In the genomic region with DNA sequence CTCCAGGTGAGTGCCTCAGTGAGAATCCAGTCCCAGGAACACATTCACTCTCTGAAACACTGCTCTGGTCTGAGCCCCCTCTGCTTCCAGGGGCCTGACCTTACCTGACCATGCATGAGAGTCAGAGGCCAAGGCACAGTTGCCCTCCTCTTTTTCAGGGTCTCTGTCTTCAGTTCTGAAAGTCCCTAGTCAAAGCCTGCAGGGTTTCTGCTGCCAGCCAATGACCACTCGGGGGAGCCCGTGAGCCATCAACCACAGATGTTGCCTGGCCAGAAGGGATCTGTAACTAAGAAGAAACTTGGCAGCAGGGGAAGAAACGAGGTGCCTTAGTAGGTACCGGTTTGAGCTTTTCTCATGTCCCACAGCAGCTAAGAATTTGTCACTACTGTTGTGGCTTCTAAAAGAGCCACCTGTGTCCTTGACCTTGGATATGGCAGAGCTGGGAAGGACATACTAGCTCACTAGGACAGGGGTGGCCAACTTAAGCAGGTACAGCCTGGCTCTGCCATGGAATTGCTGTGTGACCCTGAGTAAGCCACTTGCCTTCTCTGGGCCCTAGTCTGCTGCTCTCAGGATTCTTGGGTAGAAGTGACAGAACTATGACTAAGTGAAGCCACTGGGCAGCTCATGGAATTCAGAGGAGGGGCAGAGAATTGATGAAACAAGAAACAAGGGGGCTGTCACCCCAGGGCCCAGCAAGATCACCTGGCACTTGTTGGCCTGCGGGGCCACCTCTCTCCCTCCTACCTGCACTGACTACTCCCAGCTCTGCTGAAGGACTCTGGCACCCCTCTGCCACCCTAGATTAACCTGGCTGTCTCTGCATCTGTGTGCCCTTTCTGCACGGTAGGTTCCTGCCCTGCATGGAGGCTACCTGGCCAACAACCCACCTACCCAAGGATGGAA, we compare ENCODE assay signal across 8 cellular contexts.
DNase-seq lines count a peak whose midpoint lies in the region; ATAC-seq lines count a peak whose summit lies in the region.

No MANE protein-coding gene starts in this region.

- in situ Hi-C loops in HAP-1 (cut with MboI; ENCODE audit: low sequenced_read_pairs): loop anchor here (5.0 to 25.0 kb wide), 2 partner anchors 385 to 805 kb away; no protein-coding TSS in a partner anchor

- no peak for ATAC-seq in GM18498 (IDR thresholded peaks at IDR 0.05; ENCODE audit: unreplicated experiment)

- H3K4me1 ChIP-seq in HAP-1: peaks cover 7% of the 10 kb centered on the region; the same call in 1 of the 2 replicates

- no peaks in the 10 kb centered on the region for H3K36me3 ChIP-seq in HAP-1 (replicated peaks)

- H3K9me3 ChIP-seq in HAP-1: no peaks in the 10 kb centered on the region

- peaks cover 13% of the 10 kb centered on the region for H3K27me3 ChIP-seq in HAP-1 (ENCODE audit: low read depth)

- DNase-seq in DMS 273 treated with DMSO at 0.1 percent for 48 hours (lab: John Stamatoyannopoulos, UW) (peak; percentile 1), HAP-1 (ENCODE audit: low spot score in 2 of 2) (peak; percentile 31 to 85), NCI-H345 (lab: John Stamatoyannopoulos, UW) (peak; percentile 65), medulla oblongata (ENCODE audit: extremely low spot score) (peak; percentile 89)
- DNase-seq in activated CD4-positive, alpha-beta T cell treated with anti-CD3 and anti-CD28 coated beads, Interleukin-2, amount 50 U/mL, for 48 hours: peak; percentile 73 to 76
- peak; percentile 33 for DNase-seq in effector CD8-positive, alpha-beta T cell (lab: John Stamatoyannopoulos, UW)
- DNase-seq in stimulated activated CD8-positive, alpha-beta memory T cell treated with anti-CD3 and anti-CD28 coated beads, Interleukin-12 subunit alpha, Interleukin-12 subunit beta, amount 100 ng/mL, for 4 hours (ENCODE audit: low read depth): peak; percentile 15

- no peak overlapping the region for H3K4me3 ChIP-seq in HAP-1

Comparison
In these comparisons a context has a peak if more than half of its experiments do, and no peak if none do; other contexts are left out.
1. DNase-seq: peak in every context shown above with its lines; median percentile 89 in medulla oblongata; 74 in activated CD4-positive, alpha-beta T cell treated with anti-CD3 and anti-CD28 coated beads, Interleukin-2, amount 50 U/mL, for 48 hours; 65 in NCI-H345; 58 in HAP-1; 33 in effector CD8-positive, alpha-beta T cell; 15 in stimulated activated CD8-positive, alpha-beta memory T cell treated with anti-CD3 and anti-CD28 coated beads, Interleukin-12 subunit alpha, Interleukin-12 subunit beta, amount 100 ng/mL, for 4 hours; 1 in DMS 273 treated with DMSO at 0.1 percent for 48 hours.